Comparison of ENCODE assay signal across 23 cellular contexts in the genomic region with DNA sequence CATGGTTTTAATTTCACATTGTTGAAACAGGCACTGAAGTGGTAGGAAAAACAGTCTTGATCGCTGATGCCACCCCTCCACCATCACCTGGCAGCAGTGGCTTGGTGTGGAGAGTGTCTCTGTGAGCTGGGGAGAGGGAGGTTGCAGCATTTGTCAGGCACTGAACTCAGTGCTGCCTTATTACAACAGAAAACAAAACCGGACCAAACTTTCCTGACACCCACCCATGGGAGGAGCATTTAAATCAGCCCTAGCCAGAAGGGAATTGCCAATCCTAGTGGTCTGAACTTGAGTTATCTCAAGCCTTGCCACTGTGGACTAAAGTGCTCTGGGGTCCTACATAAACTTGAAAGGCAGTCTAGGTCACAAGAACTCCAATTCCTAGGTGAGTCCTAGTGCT.
"Had no signal": no experiment of that assay in that cellular context is flagged by ENCODE, and none has a peak within 500 bp of the region (broad histone marks: within the 10 kb centered on the region; RNA-seq: fewer than 3 reads in every experiment).

No MANE protein-coding gene starts in this region.

- H3K4me2 ChIP-seq: PC-9 had no signal

- H3K27me3 ChIP-seq: MG63, Peyer's patch, SJCRH30 had no signal

- ATAC-seq: Right ventricle myocardium inferior, SK-N-SH treated with all-trans-retinoic acid at 6 μM for 48 hours had no signal

- H3K36me3 ChIP-seq: MG63, Peyer's patch, SJCRH30 had no signal

- DNase-seq: IMR-90; Karpas-422; KG1; MG63; NCI-H1092; NCI-H1105 treated with DMSO at 0.1 percent for 48 hours; NCI-H1417 treated with DMSO at 0.1 percent for 48 hours; NCI-H146; NCI-H1694 treated with DMSO at 0.1 percent for 48 hours; NCI-H1930; NCI-H2107; NCI-H2227 treated with DMSO at 0.1 percent for 48 hours; NCI-H524; NCI-H526 treated with DMSO at 0.1 percent for 48 hours; NCI-H748 treated with DMSO at 0.1 percent for 48 hours; NK-92 treated with Interleukin-12 subunit alpha and Interleukin-12 subunit beta, amount 100 ng/mL, for 24 hours; PC-9; Peyer's patch; SHP77 treated with DMSO at 0.1 percent for 48 hours; SJCRH30; T-helper 1 cell had no signal

- H3K4me1 ChIP-seq: Peyer's patch had no signal

- H3K4me3 ChIP-seq: MG63, PC-9, Peyer's patch, SJCRH30 had no signal

- H3K27ac ChIP-seq: PC-9, Peyer's patch, SJCRH30 had no signal
